8 cellular contexts compared by ENCODE assay signal in the genomic region with DNA sequence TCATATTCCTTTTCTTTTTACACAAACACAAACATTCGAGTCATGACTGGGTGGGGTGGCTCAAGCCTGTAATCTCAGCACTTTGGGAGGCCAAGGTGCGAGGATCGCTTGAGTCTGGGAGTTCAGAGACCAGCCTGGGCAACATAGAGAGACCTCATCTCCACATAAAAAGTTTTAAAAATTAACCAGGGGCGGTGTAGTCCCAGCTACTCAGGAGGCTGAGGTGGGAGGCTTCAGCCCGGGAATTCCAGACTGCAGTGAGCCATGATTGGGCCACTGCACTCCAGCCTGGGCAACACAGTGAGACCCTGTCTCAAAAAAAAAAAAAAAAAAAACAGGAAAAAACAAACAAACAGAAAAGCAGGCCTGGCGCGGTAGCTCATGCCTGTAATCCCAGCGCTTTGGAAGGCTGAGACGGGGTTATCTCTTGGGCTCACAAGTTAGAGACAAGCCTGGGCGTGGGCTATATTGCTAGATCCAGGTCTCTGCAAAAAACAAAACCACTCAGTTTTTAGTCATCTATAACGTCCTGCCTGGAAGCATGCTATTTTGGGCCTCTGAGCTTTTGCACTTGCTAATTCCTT. TPM values are rescaled to one million over a fixed set of nuclear protein-coding genes. Genes with fewer than 3 reads are reported as not detected.
DNase-seq lines count a peak whose midpoint lies in the region; ATAC-seq and TF ChIP-seq lines count a peak whose summit lies in the region.

No MANE protein-coding gene starts in this region.

- H3K36me3 Mint-ChIP-seq in activated naive CD4-positive, alpha-beta T cell treated with anti-CD3 and anti-CD28 coated beads, Interleukin-2, amount 50 U/mL, for 24 hours = peaks cover 5% of the 10 kb centered on the region

- H3K4me3 ChIP-seq in brain microvascular endothelial cell (ENCODE audit: low read depth, low read length) (peak overlapping the region; percentile 88), mesodermal cell (ENCODE audit: extremely low read depth, insufficient read depth, low read length, poor library complexity, severe bottlenecking) (peak overlapping the region; percentile 74), uterus (peak overlapping the region; percentile 63), lower leg skin (ENCODE audit: low read depth, poor library complexity, severe bottlenecking) (no peak overlapping the region)

- TF ChIP-seq POLR2A in uterus (IDR thresholded peaks at IDR 0.05) = no peak
- no peak for TF ChIP-seq POLR2A in lower leg skin (IDR thresholded peaks at IDR 0.05)

- ATAC-seq in GM21360 (IDR thresholded peaks at IDR 0.05; ENCODE audit: unreplicated experiment) = no peak

- no peak for TF ChIP-seq CTCF in brain microvascular endothelial cell (IDR thresholded peaks at IDR 0.05; ENCODE audit: low read depth, low read length, missing control alignments)
- no peak for TF ChIP-seq CTCF in uterus (IDR thresholded peaks at IDR 0.05)
- no peak for TF ChIP-seq CTCF in lower leg skin (IDR thresholded peaks at IDR 0.05)

- H3K4me1 ChIP-seq in mesodermal cell (ENCODE audit: control insufficient read depth, insufficient read depth, low read length, poor library complexity, severe bottlenecking) (peaks cover 11% of the 10 kb centered on the region), uterus (peaks cover 0 to 4% of the 10 kb centered on the region in 2 donors)

- peak overlapping the region; percentile 97 for H3K27ac Mint-ChIP-seq in activated naive CD4-positive, alpha-beta T cell treated with anti-CD3 and anti-CD28 coated beads, Interleukin-2, amount 50 U/mL, for 24 hours

- 70 to 79% methylated on average over 8 to 10 of the region's 11 CpGs for WGBS in mesodermal cell (ENCODE audit: insufficient coverage in 2 of 2), 2 experiments
- 50 to 59% methylated on average over 11 of the region's 11 CpGs for WGBS in lower leg skin, 2 donors

- no peak for DNase-seq in activated naive CD4-positive, alpha-beta T cell treated with Interleukin-2 at 50 U/mL for 16 hours
- DNase-seq in brain microvascular endothelial cell (no peak), uterus (peak in 1 of 2 donors; percentile 30), lower leg skin (ENCODE audit: low spot score in 2 of 2) (no peak)
- no peak for DNase-seq in activated CD4-positive, alpha-beta T cell treated with anti-CD3 and anti-CD28 coated beads, Interleukin-2, amount 50 U/mL, for 1 hour

- H3K36me3 ChIP-seq in brain microvascular endothelial cell (replicated peaks) (peaks cover 5% of the 10 kb centered on the region), mesodermal cell (ENCODE audit: control insufficient read depth, insufficient read depth, low read length) (peaks cover 34% of the 10 kb centered on the region), uterus (no peaks in the 10 kb centered on the region)

- H3K4me1 Mint-ChIP-seq in activated naive CD4-positive, alpha-beta T cell treated with anti-CD3 and anti-CD28 coated beads, Interleukin-2, amount 50 U/mL, for 24 hours = peaks cover 32% of the 10 kb centered on the region

- no peaks in the 10 kb centered on the region for H3K9me3 ChIP-seq in mesodermal cell (ENCODE audit: control insufficient read depth, low read length)
- H3K9me3 ChIP-seq in uterus = no peaks in the 10 kb centered on the region

- no peaks in the 10 kb centered on the region for H3K27me3 Mint-ChIP-seq in activated naive CD4-positive, alpha-beta T cell treated with anti-CD3 and anti-CD28 coated beads, Interleukin-2, amount 50 U/mL, for 24 hours

- intact Hi-C loops in uterus (cut with DNase I; ENCODE audit: low total_unique reads) (loop anchor here (10.0 kb wide), 1 partner anchor 309 kb away; the partner anchor contains the start of gene CA11), lower leg skin (cut with DNase I; ENCODE audit: low total_unique reads) (no loop called here)

- peak overlapping the region; percentile 95 for H3K4me3 Mint-ChIP-seq in activated naive CD4-positive, alpha-beta T cell treated with anti-CD3 and anti-CD28 coated beads, Interleukin-2, amount 50 U/mL, for 24 hours

- H3K27ac ChIP-seq in brain microvascular endothelial cell = peak overlapping the region; percentile 8
- H3K27ac ChIP-seq in mesodermal cell (ENCODE audit: low read depth, low read length, severe bottlenecking) = peak overlapping the region; percentile 98
- peak overlapping the region; percentile 76 to 83 for H3K27ac ChIP-seq in uterus

- H3K27me3 ChIP-seq in brain microvascular endothelial cell (replicated peaks) (no peaks in the 10 kb centered on the region), uterus (no peaks in the 10 kb centered on the region)

- H3K9me3 Mint-ChIP-seq in activated naive CD4-positive, alpha-beta T cell treated with anti-CD3 and anti-CD28 coated beads, Interleukin-2, amount 50 U/mL, for 24 hours = no peaks in the 10 kb centered on the region

- in situ Hi-C loops in brain microvascular endothelial cell (cut with HindIII; ENCODE audit: low pct_ligation_motif_present, low sequenced_read_pairs) = no loop called here

RNA-seq across cellular contexts. Expression of gene BAX, which starts 0.6 kb away (rescaled TPM):
- 271 TPM for polyA plus RNA-seq in mesodermal cell (2013, experiment 1 of 2)
- polyA plus RNA-seq in mesodermal cell (2013, experiment 2 of 2) = 190 TPM
- 10 to 100 TPM; 16.5 to 84.5 (median 39.5) TPM for total RNA-seq in uterus
- total RNA-seq in lower leg skin = 10 to 100 TPM; 15.5 to 36.3 (median 31.1) TPM

RNA-seq across cellular contexts. Expression of gene FTL, which starts 11.0 kb away (rescaled TPM):
- polyA plus RNA-seq in mesodermal cell (2013, experiment 1 of 2) = 3,050 TPM
- 2,468 TPM for polyA plus RNA-seq in mesodermal cell (2013, experiment 2 of 2)
- total RNA-seq in uterus = 1,000 to 10,000 TPM in 3 of 4 donors, 100 to 1,000 TPM in 1; 472 to 2,968 (median 1,570) TPM
- 1,000 to 10,000 TPM; 1,012 to 1,617 (median 1,174) TPM for total RNA-seq in lower leg skin

RNA-seq across cellular contexts. Expression of gene DHDH, which starts 20.6 kb away (rescaled TPM):
- 1.3 TPM for polyA plus RNA-seq in mesodermal cell (2013, experiment 1 of 2)
- polyA plus RNA-seq in mesodermal cell (2013, experiment 2 of 2) = 1.0 TPM
- total RNA-seq in uterus = under 1 TPM in 2 of 4 donors, not detected in 2; 0.41 to 0.95 TPM
- total RNA-seq in lower leg skin = not detected

RNA-seq across cellular contexts. Expression of gene GYS1, which starts 39.0 kb away (rescaled TPM):
- 35.0 TPM for polyA plus RNA-seq in mesodermal cell (2013, experiment 1 of 2)
- 32.7 TPM for polyA plus RNA-seq in mesodermal cell (2013, experiment 2 of 2)
- total RNA-seq in uterus (10 to 100 TPM in 3 of 4 donors, 1 to 10 TPM in 1; 4.9 to 39.8 (median 16.6) TPM), lower leg skin (10 to 100 TPM; 16.4 to 33.3 (median 20.5) TPM)

RNA-seq across cellular contexts. Expression of gene RUVBL2, which starts 39.6 kb away (rescaled TPM):
- polyA plus RNA-seq in mesodermal cell (2013, experiment 1 of 2) = 80.1 TPM
- 71.8 TPM for polyA plus RNA-seq in mesodermal cell (2013, experiment 2 of 2)
- 100 to 1,000 TPM in 1 of 4 donors, 10 to 100 TPM in 3; 51.9 to 109 (median 77.7) TPM for total RNA-seq in uterus
- 10 to 100 TPM; 61.3 to 83.8 (median 83.3) TPM for total RNA-seq in lower leg skin

Comparison
In these comparisons a context has a peak if more than half of its experiments do, and no peak if none do; other contexts are left out.
1. H3K27ac ChIP-seq: peak in every context shown above with its lines; median percentile 98 in mesodermal cell; 80 in uterus; 8 in brain microvascular endothelial cell.